ENCODE assay signal across 19 cellular contexts in the genomic region with DNA sequence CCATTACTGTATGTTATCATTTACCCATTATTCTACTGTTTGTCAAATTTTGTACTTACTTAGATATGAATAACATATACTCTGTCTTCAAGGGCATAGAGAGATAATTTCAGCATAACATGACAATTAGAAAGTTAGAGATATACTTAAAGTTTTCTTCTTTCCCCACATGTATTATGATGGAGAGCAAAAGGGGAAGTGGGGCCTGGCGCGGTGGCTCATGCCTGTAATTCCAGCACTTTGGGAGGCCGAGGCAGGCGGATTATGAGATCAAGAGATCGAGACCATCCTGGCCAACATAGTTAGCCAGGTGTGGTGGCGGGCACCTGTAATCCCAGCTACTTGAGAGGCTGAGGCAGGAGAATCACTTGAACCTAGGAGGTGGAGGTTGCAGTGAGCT. TPM values are rescaled to one million over a fixed set of nuclear protein-coding genes. Genes with fewer than 3 reads are reported as not detected.
"Had no signal": no experiment of that assay in that cellular context is flagged by ENCODE, and none has a peak within 500 bp of the region (broad histone marks: within the 10 kb centered on the region; RNA-seq: fewer than 3 reads in every experiment).

No MANE protein-coding gene starts in this region.

RNA-seq across cellular contexts. Expression of gene DNAJB7, which starts 51.1 kb away (rescaled TPM):
- total RNA-seq: activated B cell treated with CpG ODN at 0.5 μM for 24 hours; activated CD4-positive, alpha-beta memory T cell treated with anti-CD3 and anti-CD28 coated beads for 36 hours; activated CD4-positive, alpha-beta T cell treated with anti-CD3 and anti-CD28 coated beads, Interleukin-2, amount 10 ng/mL, durations not matched to agents 24 days and 14 days; activated CD8-positive, alpha-beta memory T cell treated with anti-CD3 and anti-CD28 coated beads for 36 hours; activated CD8-positive, alpha-beta T cell treated with anti-CD3 and anti-CD28 coated beads for 36 hours; activated naive CD4-positive, alpha-beta T cell treated with anti-CD3 and anti-CD28 coated beads, Interleukin-2, amount 50 U/mL, for 72 hours; activated naive CD8-positive, alpha-beta T cell treated with anti-CD3 and anti-CD28 coated beads for 36 hours; activated T-cell treated with anti-CD3 and anti-CD28 coated beads, Interleukin-2, amount 50 U/mL, for 4 hours; activated T-cell treated with anti-CD3 and anti-CD28 coated beads, Interleukin-2, amount 50 U/mL, for 72 hours; activated T-helper 1 cell treated with anti-CD3 and anti-CD28 coated beads, Interleukin-12 subunit alpha, Interleukin-12 subunit beta, Interleukin-2, Interleukin-4 antibody, amounts not matched to agents 30 ng/mL and 10 ng/mL and 1 ng/mL, durations not matched to agents 14 hours and 24 hours and 36 hours; activated T-helper 2 cell treated with anti-CD3 and anti-CD28 coated beads, Interferon-gamma antibody, Interleukin-2, Interleukin-4, amounts not matched to agents 10 μg/mL and 5 μg/mL and 100 μg/mL, durations not matched to agents 14 hours and 24 hours and 36 hours; adrenal gland; aorta; astrocyte; body of pancreas; breast epithelium; cardiac septum; cerebellum; T-helper 2 cell treated with Interferon-gamma antibody and Interleukin-4, amounts not matched to agents 100 ng/mL and 5 ng/mL, for 36 hours had no signal
